ENCODE assay signal across 9 cellular contexts in genomic region chr5:154758977-154759376, GRCh38. TPM values are rescaled to one million over a fixed set of nuclear protein-coding genes. Genes with fewer than 3 reads are reported as not detected.
DNase-seq lines count a peak whose midpoint lies in the region; ATAC-seq and TF ChIP-seq lines count a peak whose summit lies in the region.
"Had no signal": no experiment of that assay in that cellular context is flagged by ENCODE, and none has a peak within 500 bp of the region (broad histone marks: within the 10 kb centered on the region; RNA-seq: fewer than 3 reads in every experiment).

No MANE protein-coding gene starts in this region.

- peaks cover 68% of the 10 kb centered on the region for H3K36me3 Mint-ChIP-seq in activated T-cell treated with anti-CD3 and anti-CD28 coated beads, Interleukin-2, amount 50 U/mL, for 24 hours (ENCODE audit: low read depth)
- H3K36me3 Mint-ChIP-seq in WTC11 (peaks cover 4% of the 10 kb centered on the region), glutamatergic neuron (ENCODE audit: unreplicated experiment) (no peaks in the 10 kb centered on the region)

- ATAC-seq in WTC11 = no peak
- ATAC-seq in stimulated activated naive CD8-positive, alpha-beta T cell treated with anti-CD3 and anti-CD28 coated beads, Interleukin-15, amount 100 ng/mL, for 72 hours = no peak
- no peak for ATAC-seq in GM21528 (IDR thresholded peaks at IDR 0.05; ENCODE audit: low FRiP score, unreplicated experiment)
- ATAC-seq in GM19035 (IDR thresholded peaks at IDR 0.05; ENCODE audit: unreplicated experiment) = no peak

- peaks cover 6 to 36% of the 10 kb centered on the region in 2 donors for H3K4me1 ChIP-seq in ascending aorta

- no peaks in the 10 kb centered on the region for H3K9me3 Mint-ChIP-seq in activated T-cell treated with anti-CD3 and anti-CD28 coated beads, Interleukin-2, amount 50 U/mL, for 24 hours
- H3K9me3 Mint-ChIP-seq in WTC11 = no peaks in the 10 kb centered on the region
- peaks cover 11% of the 10 kb centered on the region for H3K9me3 Mint-ChIP-seq in glutamatergic neuron (ENCODE audit: unreplicated experiment)
- no peaks in the 10 kb centered on the region for H3K9me3 Mint-ChIP-seq in stimulated activated naive CD8-positive, alpha-beta T cell treated with anti-CD3 and anti-CD28 coated beads, Interleukin-15, amount 100 ng/mL, for 72 hours

- no peak overlapping the region for H3K4me3 ChIP-seq in ascending aorta

- H3K27ac Mint-ChIP-seq in activated T-cell treated with anti-CD3 and anti-CD28 coated beads, Interleukin-2, amount 50 U/mL, for 24 hours = peak overlapping the region; percentile 93
- peak overlapping the region; percentile 88 for H3K27ac Mint-ChIP-seq in WTC11
- no peak overlapping the region for H3K27ac Mint-ChIP-seq in glutamatergic neuron (ENCODE audit: unreplicated experiment)
- peak overlapping the region in 1 of 2 donors; percentile 85 for H3K27ac Mint-ChIP-seq in stimulated activated naive CD8-positive, alpha-beta T cell treated with anti-CD3 and anti-CD28 coated beads, Interleukin-15, amount 100 ng/mL, for 72 hours

- no peak overlapping the region for H3K27ac ChIP-seq in ascending aorta

- CTCF ChIA-PET in WTC11 (lab: Charles Lee) = interaction anchor here (2.7 kb wide), 1 partner anchor 109 kb away, joined by 11 read pairs; no protein-coding TSS in a partner anchor

- no peak for DNase-seq in activated T-cell treated with anti-CD3 and anti-CD28 coated beads, Interleukin-2, amount 50 U/mL, for 24 hours
- DNase-seq in activated T-cell treated with anti-CD3 and anti-CD28 coated beads, Interleukin-2, amount 50 U/mL, for 1 hour = no peak
- DNase-seq in WTC11 (ENCODE audit: low spot score) (no peak), glutamatergic neuron (no peak), ascending aorta (ENCODE audit: low spot score in 2 of 2) (no peak)
- DNase-seq in stimulated activated naive CD8-positive, alpha-beta T cell treated with anti-CD3 and anti-CD28 coated beads, Interleukin-15, amount 100 ng/mL, for 72 hours = no peak

- H3K4me1 Mint-ChIP-seq in activated T-cell treated with anti-CD3 and anti-CD28 coated beads, Interleukin-2, amount 50 U/mL, for 24 hours (ENCODE audit: low read depth) = peaks cover 64% of the 10 kb centered on the region
- H3K4me1 Mint-ChIP-seq in WTC11 = peaks cover 60% of the 10 kb centered on the region
- H3K4me1 Mint-ChIP-seq in glutamatergic neuron (ENCODE audit: low read depth, unreplicated experiment) = peaks cover 24% of the 10 kb centered on the region
- peaks cover 74% of the 10 kb centered on the region for H3K4me1 Mint-ChIP-seq in stimulated activated naive CD8-positive, alpha-beta T cell treated with anti-CD3 and anti-CD28 coated beads, Interleukin-15, amount 100 ng/mL, for 72 hours

- POLR2A ChIA-PET in WTC11 (lab: Charles Lee) = no interaction called here

- H3K27me3 ChIP-seq in ascending aorta = no peaks in the 10 kb centered on the region
- H3K27me3 ChIP-seq: tibial nerve had no signal

- intact Hi-C loops in ascending aorta (cut with DNase I) = loop anchor here (5.0 to 10.0 kb wide), 3 partner anchors 183 to 312 kb away; partner anchors contain the start of genes HAND1, MRPL22 and SAP30L

- peak overlapping the region; percentile 84 for H3K4me3 Mint-ChIP-seq in activated T-cell treated with anti-CD3 and anti-CD28 coated beads, Interleukin-2, amount 50 U/mL, for 24 hours
- H3K4me3 Mint-ChIP-seq in WTC11 (peak overlapping the region; percentile 82), glutamatergic neuron (ENCODE audit: unreplicated experiment) (peak overlapping the region; percentile 69)
- H3K4me3 Mint-ChIP-seq in stimulated activated naive CD8-positive, alpha-beta T cell treated with anti-CD3 and anti-CD28 coated beads, Interleukin-15, amount 100 ng/mL, for 72 hours = peak overlapping the region; percentile 82 to 95

- H3K27me3 Mint-ChIP-seq in activated T-cell treated with anti-CD3 and anti-CD28 coated beads, Interleukin-2, amount 50 U/mL, for 24 hours = no peaks in the 10 kb centered on the region
- no peaks in the 10 kb centered on the region for H3K27me3 Mint-ChIP-seq in WTC11 (ENCODE audit: low read depth)
- H3K27me3 Mint-ChIP-seq in glutamatergic neuron (ENCODE audit: unreplicated experiment) = peaks cover 11% of the 10 kb centered on the region
- H3K27me3 Mint-ChIP-seq in stimulated activated naive CD8-positive, alpha-beta T cell treated with anti-CD3 and anti-CD28 coated beads, Interleukin-15, amount 100 ng/mL, for 72 hours = no peaks in the 10 kb centered on the region

- no peaks in the 10 kb centered on the region for H3K9me3 ChIP-seq in ascending aorta
- H3K9me3 ChIP-seq: tibial nerve had no signal

- no peaks in the 10 kb centered on the region for H3K36me3 ChIP-seq in ascending aorta
- H3K36me3 ChIP-seq: tibial nerve had no signal

- TF ChIP-seq CTCF in WTC11 (IDR thresholded peaks at IDR 0.05) (no peak), glutamatergic neuron (IDR thresholded peaks at IDR 0.05; ENCODE audit: partially characterized antibody, unreplicated experiment) (no peak), ascending aorta (IDR thresholded peaks at IDR 0.05) (no peak)

TF ChIP-seq in WTC11, 78 proteins besides CTCF, POLR2A, EP300 and RAD21:
- TF ChIP-seq ZNF138 (CRISPR knock-in tag; conservative IDR thresholded peaks at IDR 0.05) = no peak
- no peak for TF ChIP-seq FOXP1 (CRISPR knock-in tag; IDR thresholded peaks at IDR 0.05; ENCODE audit: borderline replicate concordance)
- no peak for TF ChIP-seq CBFB (CRISPR knock-in tag; IDR thresholded peaks at IDR 0.05; ENCODE audit: low read depth)
- TF ChIP-seq E2F4 (CRISPR knock-in tag; IDR thresholded peaks at IDR 0.05; ENCODE audit: borderline replicate concordance, low read depth) = no peak
- no peak for TF ChIP-seq ERG (CRISPR knock-in tag; IDR thresholded peaks at IDR 0.05)
- no peak for TF ChIP-seq OVOL2 (CRISPR knock-in tag; IDR thresholded peaks at IDR 0.05; ENCODE audit: borderline replicate concordance)
- TF ChIP-seq ZNF317 (CRISPR knock-in tag; IDR thresholded peaks at IDR 0.05; ENCODE audit: borderline replicate concordance, low read depth) = no peak
- TF ChIP-seq E2F5 (CRISPR knock-in tag; IDR thresholded peaks at IDR 0.05) = no peak
- no peak for TF ChIP-seq TP53 (CRISPR knock-in tag; IDR thresholded peaks at IDR 0.05)
- no peak for TF ChIP-seq E2F1 (CRISPR knock-in tag; IDR thresholded peaks at IDR 0.05)
- no peak for TF ChIP-seq SP1 (CRISPR knock-in tag; conservative IDR thresholded peaks at IDR 0.05)
- TF ChIP-seq ZSCAN18 (CRISPR knock-in tag; IDR thresholded peaks at IDR 0.05) = no peak
- no peak for TF ChIP-seq TEAD4 (CRISPR knock-in tag; IDR thresholded peaks at IDR 0.05)
- TF ChIP-seq JAZF1 (CRISPR knock-in tag; IDR thresholded peaks at IDR 0.05) = no peak
- TF ChIP-seq MYBL2 (CRISPR knock-in tag; IDR thresholded peaks at IDR 0.05) = no peak
- no peak for TF ChIP-seq ZNF396 (CRISPR knock-in tag; IDR thresholded peaks at IDR 0.05; ENCODE audit: borderline replicate concordance)
- TF ChIP-seq ZNF263 (CRISPR knock-in tag; IDR thresholded peaks at IDR 0.05; ENCODE audit: low read depth) = no peak

RNA-seq across cellular contexts. Expression of gene LARP1, which starts 3.8 kb away (rescaled TPM):
- 360 to 406 TPM (median 378 TPM) in 3 replicates for total RNA-seq in WTC11 (2021)
- total RNA-seq in glutamatergic neuron (ENCODE audit: unreplicated experiment) = 199 TPM
- 105 TPM for total RNA-seq in ascending aorta
